Comparison of ENCODE assay signal across 18 cellular contexts in genomic region chr7:155889636-155890508, GRCh38.
"Had no signal": no experiment of that assay in that cellular context is flagged by ENCODE, and none has a peak within 500 bp of the region (broad histone marks: within the 10 kb centered on the region; RNA-seq: fewer than 3 reads in every experiment).

No MANE protein-coding gene starts in this region.

- H3K4me3 Mint-ChIP-seq: activated naive CD8-positive, alpha-beta T cell treated with anti-CD3 and anti-CD28 coated beads for 36 hours; activated T-cell treated with anti-CD3 and anti-CD28 coated beads, Interleukin-2, amount 50 U/mL, for 72 hours; brain; dendritic cell treated with granulocyte-macrophage colony-stimulating factor and Interleukin-4, amounts not matched to agents 40 ng/mL and 50 ng/mL, for 4 days; naive thymus-derived CD4-positive, alpha-beta T cell; T-helper 1 cell treated with Interleukin-12 subunit alpha and Interleukin-12 subunit beta and Interleukin-4 antibody, amounts not matched to agents 30 μg/mL and 1 μg/mL, for 36 hours had no signal

- H3K4me1 Mint-ChIP-seq: activated naive CD8-positive, alpha-beta T cell treated with anti-CD3 and anti-CD28 coated beads for 36 hours had no signal

- H3K27ac Mint-ChIP-seq: activated naive CD8-positive, alpha-beta T cell treated with anti-CD3 and anti-CD28 coated beads for 36 hours; activated T-cell treated with anti-CD3 and anti-CD28 coated beads, Interleukin-2, amount 50 U/mL, for 72 hours; brain; dendritic cell treated with granulocyte-macrophage colony-stimulating factor and Interleukin-4, amounts not matched to agents 40 ng/mL and 50 ng/mL, for 4 days; naive thymus-derived CD4-positive, alpha-beta T cell; T-helper 1 cell treated with Interleukin-12 subunit alpha and Interleukin-12 subunit beta and Interleukin-4 antibody, amounts not matched to agents 30 μg/mL and 1 μg/mL, for 36 hours had no signal

- H3K27me3 Mint-ChIP-seq: dendritic cell treated with granulocyte-macrophage colony-stimulating factor and Interleukin-4, amounts not matched to agents 40 ng/mL and 50 ng/mL, for 4 days had no signal

- H3K36me3 ChIP-seq: neutrophil had no signal

- H3K9ac ChIP-seq: parathyroid adenoma had no signal

- H3K9me3 ChIP-seq: neutrophil had no signal

- H3K36me3 Mint-ChIP-seq: activated naive CD8-positive, alpha-beta T cell treated with anti-CD3 and anti-CD28 coated beads for 36 hours; brain had no signal

- ATAC-seq: activated T-cell treated with anti-CD3 and anti-CD28 coated beads, Interleukin-2, amount 50 U/mL, for 72 hours; left ventricle myocardium superior; naive thymus-derived CD4-positive, alpha-beta T cell had no signal

- H3K27me3 ChIP-seq: neutrophil had no signal

- DNase-seq: activated CD4-positive, alpha-beta T cell treated with anti-CD3 and anti-CD28 coated beads for 4 hours; activated CD8-positive, alpha-beta memory T cell treated with anti-CD3 and anti-CD28 coated beads, Interleukin-2, amount 50 U/mL, for 48 hours; activated naive CD8-positive, alpha-beta T cell treated with anti-CD3 and anti-CD28 coated beads for 36 hours; activated T-cell treated with anti-CD3 and anti-CD28 coated beads, Interleukin-2, amount 50 U/mL, for 72 hours; amygdala; islet precursor cell; left ventricle myocardium superior; naive thymus-derived CD4-positive, alpha-beta T cell; SIG-M5; stimulated activated CD4-positive, alpha-beta T cell treated with anti-CD3 and anti-CD28 coated beads, Interleukin-15, amount 100 ng/mL, for 24 hours; stimulated activated CD4-positive, alpha-beta T cell treated with anti-CD3 and anti-CD28 coated beads, Interleukin-4, amount 100 ng/mL, for 1 hour; stimulated activated naive CD4-positive, alpha-beta T cell; substantia nigra had no signal

- H3K27ac ChIP-seq: neutrophil, parathyroid adenoma had no signal

- H3K4me1 ChIP-seq: parathyroid adenoma had no signal
